Comparison of ENCODE assay signal across 8 cellular contexts in genomic region chr6:2990932-2991506, GRCh38. TPM values are rescaled to one million over a fixed set of nuclear protein-coding genes. Genes with fewer than 3 reads are reported as not detected.
DNase-seq lines count a peak whose midpoint lies in the region; ATAC-seq and TF ChIP-seq lines count a peak whose summit lies in the region.

No MANE protein-coding gene starts in this region.

- POLR2A ChIA-PET in BJ (lab: Charles Lee), result interaction anchor here (0.6 to 0.7 kb wide), 3 partner anchors 20 to 150 kb away, joined by 3 to 6 read pairs (median 3); partner anchors contain the start of gene SERPINB6

- H3K4me3 ChIP-seq in BJ (ENCODE audit: low read depth, low read length), result peak overlapping the region; percentile 69
- peak overlapping the region; percentile 85 to 97 for H3K4me3 ChIP-seq in duodenal mucosa (ENCODE audit: low read depth in 1 of 2, low read length in 2 of 2)
- peak overlapping the region; percentile 91 for H3K4me3 ChIP-seq in neural cell (ENCODE audit: low read length)

- TF ChIP-seq CTCF in BJ (IDR thresholded peaks at IDR 0.05; ENCODE audit: insufficient read depth, low read depth, low read length) (no peak), neural cell (IDR thresholded peaks at IDR 0.05; ENCODE audit: poor library complexity, severe bottlenecking) (no peak)

- no peaks in the 10 kb centered on the region for H3K9me3 ChIP-seq in duodenal mucosa (ENCODE audit: control insufficient read depth in 1 of 2, low read length in 2 of 2)
- H3K9me3 ChIP-seq in neural cell (ENCODE audit: low read length), result no peaks in the 10 kb centered on the region

- H4K20me1 ChIP-seq in neural cell (ENCODE audit: insufficient read depth), result no peaks in the 10 kb centered on the region

- peaks cover 19% of the 10 kb centered on the region for H3F3A ChIP-seq in neural cell (ENCODE audit: insufficient read depth, low read length, poor library complexity, severe bottlenecking)

- no peak overlapping the region for H2AFZ ChIP-seq in neural cell (ENCODE audit: low read depth, low read length)

- CTCF ChIA-PET in BJ (lab: Yijun Ruan, JAX), result interaction anchor here (0.6 to 9.4 kb wide), 13 partner anchors 8 to 252 kb away, joined by 3 to 191 read pairs (median 10); partner anchors contain the start of gene NQO2

- no peak for DNase-seq in BJ (ENCODE audit: low read depth)
- peak; percentile 53 for DNase-seq in NCI-H526 treated with DMSO at 0.1 percent for 48 hours (lab: John Stamatoyannopoulos, UW)
- no peak for DNase-seq in NAMALWA (ENCODE audit: low spot score)
- DNase-seq in OCI-M1 (lab: John Stamatoyannopoulos, UW), result no peak

- peaks cover 5% of the 10 kb centered on the region for H3K79me2 ChIP-seq in neural cell (replicated peaks; ENCODE audit: insufficient read depth, low read length)

- TF ChIP-seq EP300 in neural cell (conservative IDR thresholded peaks at IDR 0.05; ENCODE audit: poor library complexity, severe bottlenecking), result no peak

- H3K9me2 ChIP-seq in neural cell (ENCODE audit: insufficient read depth, low read length), result no peaks in the 10 kb centered on the region

- no peak for ATAC-seq in GM18520 (IDR thresholded peaks at IDR 0.05; ENCODE audit: unreplicated experiment)
- ATAC-seq in HG03025 (IDR thresholded peaks at IDR 0.05; ENCODE audit: low FRiP score, unreplicated experiment), result no peak

- peak overlapping the region; percentile 98 for H3K27ac ChIP-seq in duodenal mucosa (ENCODE audit: low read depth, low read length)
- peak overlapping the region; percentile 100 for H3K27ac ChIP-seq in neural cell (ENCODE audit: low read length)

- H3K27me3 ChIP-seq in BJ (ENCODE audit: control insufficient read depth, insufficient read depth, low read length) (no peaks in the 10 kb centered on the region), duodenal mucosa (ENCODE audit: control insufficient read depth in 1 of 2, insufficient read depth in 2 of 2, low read length in 2 of 2) (no peaks in the 10 kb centered on the region), neural cell (ENCODE audit: insufficient read depth, low read depth, low read length) (no peaks in the 10 kb centered on the region)

- H3K9ac ChIP-seq in duodenal mucosa (ENCODE audit: low read depth in 1 of 2, low read length in 2 of 2) (peak overlapping the region; percentile 97 to 98), neural cell (ENCODE audit: low read length) (peak overlapping the region; percentile 99)

- H3K4me1 ChIP-seq in duodenal mucosa (ENCODE audit: control insufficient read depth in 1 of 2, insufficient read depth in 2 of 2, low read length in 2 of 2), result peaks cover 21 to 23% of the 10 kb centered on the region in 2 donors

- H3K4me2 ChIP-seq in neural cell (ENCODE audit: low read length), result no peak overlapping the region

- H3K36me3 ChIP-seq in BJ (ENCODE audit: control insufficient read depth, insufficient read depth, low read length) (no peaks in the 10 kb centered on the region), duodenal mucosa (ENCODE audit: control insufficient read depth in 1 of 2, insufficient read depth in 2 of 2, low read length in 2 of 2) (no peaks in the 10 kb centered on the region), neural cell (ENCODE audit: insufficient read depth, low read length) (no peaks in the 10 kb centered on the region)

- no peak for TF ChIP-seq RAD21 in neural cell (conservative IDR thresholded peaks at IDR 0.05)

TF ChIP-seq in neural cell, 6 proteins besides CTCF, POLR2A, EP300 and RAD21:
- no peak for TF ChIP-seq MXI1 (conservative IDR thresholded peaks at IDR 0.05; ENCODE audit: poor library complexity, severe bottlenecking)
- no peak for TF ChIP-seq POLR2AphosphoS5 (IDR thresholded peaks at IDR 0.05)
- TF ChIP-seq SMC3 (conservative IDR thresholded peaks at IDR 0.05; ENCODE audit: poor library complexity), result no peak
- TF ChIP-seq, protein P1, sequence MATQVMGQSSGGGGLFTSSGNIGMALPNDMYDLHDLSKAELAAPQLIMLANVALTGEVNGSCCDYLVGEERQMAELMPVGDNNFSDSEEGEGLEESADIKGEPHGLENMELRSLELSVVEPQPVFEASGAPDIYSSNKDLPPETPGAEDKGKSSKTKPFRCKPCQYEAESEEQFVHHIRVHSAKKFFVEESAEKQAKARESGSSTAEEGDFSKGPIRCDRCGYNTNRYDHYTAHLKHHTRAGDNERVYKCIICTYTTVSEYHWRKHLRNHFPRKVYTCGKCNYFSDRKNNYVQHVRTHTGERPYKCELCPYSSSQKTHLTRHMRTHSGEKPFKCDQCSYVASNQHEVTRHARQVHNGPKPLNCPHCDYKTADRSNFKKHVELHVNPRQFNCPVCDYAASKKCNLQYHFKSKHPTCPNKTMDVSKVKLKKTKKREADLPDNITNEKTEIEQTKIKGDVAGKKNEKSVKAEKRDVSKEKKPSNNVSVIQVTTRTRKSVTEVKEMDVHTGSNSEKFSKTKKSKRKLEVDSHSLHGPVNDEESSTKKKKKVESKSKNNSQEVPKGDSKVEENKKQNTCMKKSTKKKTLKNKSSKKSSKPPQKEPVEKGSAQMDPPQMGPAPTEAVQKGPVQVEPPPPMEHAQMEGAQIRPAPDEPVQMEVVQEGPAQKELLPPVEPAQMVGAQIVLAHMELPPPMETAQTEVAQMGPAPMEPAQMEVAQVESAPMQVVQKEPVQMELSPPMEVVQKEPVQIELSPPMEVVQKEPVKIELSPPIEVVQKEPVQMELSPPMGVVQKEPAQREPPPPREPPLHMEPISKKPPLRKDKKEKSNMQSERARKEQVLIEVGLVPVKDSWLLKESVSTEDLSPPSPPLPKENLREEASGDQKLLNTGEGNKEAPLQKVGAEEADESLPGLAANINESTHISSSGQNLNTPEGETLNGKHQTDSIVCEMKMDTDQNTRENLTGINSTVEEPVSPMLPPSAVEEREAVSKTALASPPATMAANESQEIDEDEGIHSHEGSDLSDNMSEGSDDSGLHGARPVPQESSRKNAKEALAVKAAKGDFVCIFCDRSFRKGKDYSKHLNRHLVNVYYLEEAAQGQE (IDR thresholded peaks at IDR 0.05; ENCODE audit: borderline replicate concordance), result no peak
- no peak for TF ChIP-seq EZH2 (IDR thresholded peaks at IDR 0.05; ENCODE audit: borderline replicate concordance, insufficient read depth, low read length, poor library complexity, severe bottlenecking)
- TF ChIP-seq TAF1 (IDR thresholded peaks at IDR 0.05; ENCODE audit: low read depth), result no peak

RNA-seq across cellular contexts. Expression of gene NQO2, which starts 8.7 kb away (rescaled TPM):
- polyA plus RNA-seq in BJ (2011; rRNA removed) (54.4 and 56.2 TPM in 2 replicates), neural cell (33.2 and 47.7 TPM in 2 replicates)
- polyA minus RNA-seq in BJ (2011; rRNA and poly(A)+ RNA removed), result 17.8 and 23.7 TPM in 2 replicates
- 16.1 and 18.3 TPM in 2 replicates for polyA minus RNA-seq in neural cell

RNA-seq across cellular contexts. Expression of gene SERPINB6, which starts 19.7 kb away (rescaled TPM):
- polyA plus RNA-seq in BJ (2011; rRNA removed) (89.6 and 113 TPM in 2 replicates), neural cell (1.9 and 2.3 TPM in 2 replicates)
- 52.2 and 73.7 TPM in 2 replicates for polyA minus RNA-seq in BJ (2011; rRNA and poly(A)+ RNA removed)
- 2.0 and 3.2 TPM in 2 replicates for polyA minus RNA-seq in neural cell

Comparison
In these comparisons a context has a peak if more than half of its experiments do, and no peak if none do; other contexts are left out.
1. RNA of gene SERPINB6, which starts 19.7 kb away (polyA plus RNA-seq): 89.6 to 113 TPM in BJ; 1.9 to 2.3 TPM in neural cell; every median in the first group is over 10 times any median in the second.
2. Peak in every context shown above with its lines, with median percentiles within 50 percentile points of each other: H3K4me3 ChIP-seq.